33 cellular contexts compared by ENCODE assay signal in genomic region chr3:194983620-194984019, GRCh38.
"Had no signal": no experiment of that assay in that cellular context is flagged by ENCODE, and none has a peak within 500 bp of the region (broad histone marks: within the 10 kb centered on the region; RNA-seq: fewer than 3 reads in every experiment).

No MANE protein-coding gene starts in this region.

- H3K4me1 ChIP-seq: breast epithelium had no signal

- ATAC-seq: activated CD8-positive, alpha-beta memory T cell treated with anti-CD3 and anti-CD28 coated beads, Interleukin-2, amount 10 ng/mL, durations not matched to agents 7 days and 5 days; activated CD8-positive, alpha-beta T cell treated with anti-CD3 and anti-CD28 coated beads for 36 hours; activated naive CD4-positive, alpha-beta T cell treated with anti-CD3 and anti-CD28 coated beads, Interleukin-2, amount 50 U/mL, for 72 hours; activated T-cell treated with anti-CD3 and anti-CD28 coated beads, Interleukin-2, amount 50 U/mL, for 72 hours; foreskin keratinocyte; gastrocnemius medialis; heart right ventricle had no signal

- DNase-seq: activated CD4-positive, alpha-beta T cell treated with anti-CD3 and anti-CD28 coated beads for 1 hour; activated CD4-positive, alpha-beta T cell treated with anti-CD3 and anti-CD28 coated beads for 4 hours; activated CD4-positive, alpha-beta T cell treated with anti-CD3 and anti-CD28 coated beads, Interleukin-2, amount 50 U/mL, for 1 hour; activated CD4-positive, alpha-beta T cell treated with anti-CD3 and anti-CD28 coated beads, Interleukin-2, amount 50 U/mL, for 48 hours; activated CD8-positive, alpha-beta memory T cell treated with anti-CD3 and anti-CD28 coated beads, Interleukin-2, amount 50 U/mL, for 4 hours; activated CD8-positive, alpha-beta T cell treated with anti-CD3 and anti-CD28 coated beads for 36 hours; activated gamma-delta T cell; activated naive CD4-positive, alpha-beta T cell; activated naive CD4-positive, alpha-beta T cell treated with anti-CD3 and anti-CD28 coated beads, Interleukin-2, amount 10 ng/mL, durations not matched to agents 7 days and 5 days; activated T-cell treated with anti-CD3 and anti-CD28 coated beads for 4 hours; activated T-cell treated with anti-CD3 and anti-CD28 coated beads, Interleukin-2, amount 50 U/mL, for 24 hours; activated T-cell treated with anti-CD3 and anti-CD28 coated beads, Interleukin-2, amount 50 U/mL, for 72 hours; adrenal gland; amygdala; central memory CD4-positive, alpha-beta T cell; cerebellar nuclear complex; colonic mucosa; dorsolateral prefrontal cortex; effector memory CD4-positive, alpha-beta T cell; endodermal cell; erythroblast; foreskin keratinocyte; gastrocnemius medialis; heart right ventricle; T-helper 2 cell had no signal

- H3K27me3 ChIP-seq: adrenal gland, ascending aorta, breast epithelium, cardiac muscle cell, esophagus muscularis mucosa, foreskin keratinocyte, gastrocnemius medialis, heart right ventricle had no signal

- H3K9me3 Mint-ChIP-seq: activated CD8-positive, alpha-beta T cell treated with anti-CD3 and anti-CD28 coated beads for 36 hours; activated naive CD4-positive, alpha-beta T cell treated with anti-CD3 and anti-CD28 coated beads, Interleukin-2, amount 10 ng/mL, durations not matched to agents 7 days and 5 days; activated T-cell treated with anti-CD3 and anti-CD28 coated beads, Interleukin-2, amount 50 U/mL, for 24 hours; dendritic cell treated with granulocyte-macrophage colony-stimulating factor and Interleukin-4, amounts not matched to agents 40 ng/mL and 50 ng/mL, for 4 days had no signal

- H3K36me3 Mint-ChIP-seq: activated CD8-positive, alpha-beta memory T cell treated with anti-CD3 and anti-CD28 coated beads, Interleukin-2, amount 10 ng/mL, durations not matched to agents 7 days and 5 days; activated naive CD4-positive, alpha-beta T cell treated with anti-CD3 and anti-CD28 coated beads, Interleukin-2, amount 10 ng/mL, durations not matched to agents 7 days and 5 days; activated naive CD4-positive, alpha-beta T cell treated with anti-CD3 and anti-CD28 coated beads, Interleukin-2, amount 50 U/mL, for 72 hours; brain had no signal

- H3K4me3 ChIP-seq: adrenal gland, ascending aorta, breast epithelium, cardiac muscle cell, colonic mucosa, dorsolateral prefrontal cortex, esophagus muscularis mucosa, gastrocnemius medialis, heart right ventricle had no signal

- H3K4me3 Mint-ChIP-seq: activated CD8-positive, alpha-beta memory T cell treated with anti-CD3 and anti-CD28 coated beads, Interleukin-2, amount 10 ng/mL, durations not matched to agents 7 days and 5 days; activated CD8-positive, alpha-beta T cell treated with anti-CD3 and anti-CD28 coated beads for 36 hours; activated naive CD4-positive, alpha-beta T cell treated with anti-CD3 and anti-CD28 coated beads, Interleukin-2, amount 10 ng/mL, durations not matched to agents 7 days and 5 days; activated T-cell treated with anti-CD3 and anti-CD28 coated beads, Interleukin-2, amount 50 U/mL, for 24 hours; activated T-cell treated with anti-CD3 and anti-CD28 coated beads, Interleukin-2, amount 50 U/mL, for 72 hours; brain; dendritic cell treated with granulocyte-macrophage colony-stimulating factor and Interleukin-4, amounts not matched to agents 40 ng/mL and 50 ng/mL, for 4 days; endodermal cell had no signal

- H3K4me1 Mint-ChIP-seq: activated CD8-positive, alpha-beta memory T cell treated with anti-CD3 and anti-CD28 coated beads, Interleukin-2, amount 10 ng/mL, durations not matched to agents 7 days and 5 days; activated naive CD4-positive, alpha-beta T cell treated with anti-CD3 and anti-CD28 coated beads, Interleukin-2, amount 10 ng/mL, durations not matched to agents 7 days and 5 days; endodermal cell had no signal

- H3K27ac ChIP-seq: adrenal gland, ascending aorta, breast epithelium, cardiac muscle cell, colonic mucosa, dorsolateral prefrontal cortex, esophagus muscularis mucosa, foreskin keratinocyte, gastrocnemius medialis had no signal

- H3K9me3 ChIP-seq: adrenal gland, ascending aorta, colonic mucosa, gastrocnemius medialis had no signal

- H3K36me3 ChIP-seq: adrenal gland, ascending aorta, breast epithelium, cardiac muscle cell, colonic mucosa, esophagus muscularis mucosa, gastrocnemius medialis, heart right ventricle had no signal

- H3K27ac Mint-ChIP-seq: activated CD8-positive, alpha-beta memory T cell treated with anti-CD3 and anti-CD28 coated beads, Interleukin-2, amount 10 ng/mL, durations not matched to agents 7 days and 5 days; activated CD8-positive, alpha-beta T cell treated with anti-CD3 and anti-CD28 coated beads for 36 hours; activated naive CD4-positive, alpha-beta T cell treated with anti-CD3 and anti-CD28 coated beads, Interleukin-2, amount 10 ng/mL, durations not matched to agents 7 days and 5 days; activated T-cell treated with anti-CD3 and anti-CD28 coated beads, Interleukin-2, amount 50 U/mL, for 24 hours; activated T-cell treated with anti-CD3 and anti-CD28 coated beads, Interleukin-2, amount 50 U/mL, for 72 hours; dendritic cell treated with granulocyte-macrophage colony-stimulating factor and Interleukin-4, amounts not matched to agents 40 ng/mL and 50 ng/mL, for 4 days; endodermal cell had no signal
